In the genomic region with DNA sequence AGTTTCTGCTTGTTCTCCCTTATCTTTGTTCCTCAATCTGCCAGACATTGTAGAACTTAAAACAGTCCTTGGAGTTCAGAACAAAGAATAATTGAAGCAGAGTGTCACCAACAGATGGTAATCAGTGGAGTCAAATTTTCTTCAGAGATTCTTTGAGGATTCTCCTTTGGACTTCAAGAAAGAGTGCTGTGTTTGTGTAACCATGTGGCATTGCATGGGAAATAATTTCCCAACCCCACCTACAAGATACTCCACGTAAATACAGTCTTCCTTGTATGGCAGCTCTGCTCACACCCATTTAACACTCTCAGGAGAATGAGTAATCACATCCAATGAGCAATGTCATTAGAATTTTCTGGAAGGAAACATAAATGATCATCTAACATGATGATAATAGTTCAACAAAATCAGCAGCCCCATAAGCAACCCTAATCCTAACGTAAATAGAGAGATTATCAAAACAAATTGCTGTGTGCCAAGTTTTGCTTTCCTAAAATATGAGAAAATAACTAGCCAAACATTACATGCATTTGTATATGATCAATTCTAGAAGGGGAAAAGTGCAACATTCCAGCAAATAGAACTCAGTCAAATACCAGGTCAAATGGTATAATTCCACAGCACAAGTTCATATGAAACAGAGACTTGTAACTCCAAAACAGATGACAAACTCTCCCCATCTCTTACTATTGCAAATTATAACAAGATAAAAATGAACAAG, we compare ENCODE assay signal across 12 cellular contexts. TPM values are rescaled to one million over a fixed set of nuclear protein-coding genes. Genes with fewer than 3 reads are reported as not detected.
DNase-seq lines count a peak whose midpoint lies in the region; ATAC-seq, FAIRE-seq and TF ChIP-seq lines count a peak whose summit lies in the region.
"Had no signal": no experiment of that assay in that cellular context is flagged by ENCODE, and none has a peak within 500 bp of the region (broad histone marks: within the 10 kb centered on the region; RNA-seq: fewer than 3 reads in every experiment).

No MANE protein-coding gene starts in this region.

- peak; percentile 73 for ATAC-seq in left colon
- ATAC-seq in GM18870 (IDR thresholded peaks at IDR 0.05; ENCODE audit: unreplicated experiment) = no peak

- intact Hi-C loops in left colon (cut with DNase I, micrococcal nuclease) = loop anchor here in 1 of 2 donors (5.0 kb wide), 1 partner anchor 135 kb away; a partner anchor contains a TSS
- intact Hi-C loops in Caco-2 (cut with micrococcal nuclease; ENCODE audit: unreplicated experiment) = no loop called here

- H3F3A ChIP-seq in Loucy (ENCODE audit: low read depth) = no peaks in the 10 kb centered on the region

- TF ChIP-seq CTCF in AG10803 (conservative IDR thresholded peaks at IDR 0.05; ENCODE audit: low read length) (no peak), Loucy (conservative IDR thresholded peaks at IDR 0.05; ENCODE audit: low read length) (no peak), bronchial epithelial cell (IDR thresholded peaks at IDR 0.05; ENCODE audit: insufficient read depth, low read length, severe bottlenecking) (no peak), Caco-2 (IDR thresholded peaks at IDR 0.05; ENCODE audit: insufficient read depth in 1 of 2, low read depth in 1 of 2, low read length in 1 of 2, severe bottlenecking in 1 of 2, unreplicated experiment in 1 of 2) (no peak)

- no peak overlapping the region for H3K9ac ChIP-seq in Loucy (ENCODE audit: low read depth, low read length, poor library complexity, severe bottlenecking)

- H4K20me1 ChIP-seq in Loucy (ENCODE audit: insufficient read depth, low read length, poor library complexity, severe bottlenecking) = no peaks in the 10 kb centered on the region

- H3K4me2 ChIP-seq in Loucy (ENCODE audit: low read depth, low read length, poor library complexity, severe bottlenecking) = no peak overlapping the region

- no peaks in the 10 kb centered on the region for H3K9me2 ChIP-seq in Loucy (replicated peaks; ENCODE audit: low read depth, low read length)

- no TSS peak for BruUV-seq in Caco-2 (replicated peaks; lab: Mats Ljungman, UMichigan)

- H3K4me3 Mint-ChIP-seq in Caco-2 (ENCODE audit: unreplicated experiment) = no peak overlapping the region

- POLR2A ChIA-PET in Caco-2 (lab: Charles Lee) = no interaction called here

- H3K27ac Mint-ChIP-seq in Caco-2 (ENCODE audit: unreplicated experiment) = no peak overlapping the region

- H3K27me3 ChIP-seq in Loucy (ENCODE audit: insufficient read depth, low read length, poor library complexity, severe bottlenecking) (no peaks in the 10 kb centered on the region), bronchial epithelial cell (ENCODE audit: control insufficient read depth, insufficient read depth, low read length) (no peaks in the 10 kb centered on the region), Caco-2 (replicated peaks; ENCODE audit: control insufficient read depth, insufficient read depth, low read length) (no peaks in the 10 kb centered on the region)

- no peaks in the 10 kb centered on the region for H3K36me3 Mint-ChIP-seq in Caco-2 (ENCODE audit: insufficient read depth, unreplicated experiment)

- H3K79me2 ChIP-seq in Loucy (ENCODE audit: insufficient read depth, low read length) = no peaks in the 10 kb centered on the region

- H3K4me1 ChIP-seq in Loucy (ENCODE audit: insufficient read depth, low read length, poor library complexity, severe bottlenecking) (peaks cover 20% of the 10 kb centered on the region), Caco-2 (0 out of 2 replicates have a peak, but pooled peaks cover 7% of the 10 kb centered on the region)

- H2AFZ ChIP-seq in Loucy (ENCODE audit: low read length) = peak overlapping the region; percentile 7; the same call in 1 of the 2 replicates

- CTCF ChIA-PET in Caco-2 (lab: Charles Lee) = no interaction called here

- DNase-seq in AG10803 (ENCODE audit: low read depth) = peak; percentile 64
- peak; percentile 94 for DNase-seq in bronchial epithelial cell (ENCODE audit: low read depth)
- DNase-seq in left colon = no peak
- no peak for DNase-seq in NCI-H2107 (lab: John Stamatoyannopoulos, UW)
- no peak for DNase-seq in pons (ENCODE audit: low spot score)
- no peak for DNase-seq in Caco-2
- DNase-seq: activated gamma-delta T cell treated with Interleukin-2 at 50 U/mL for 16 hours, caudate nucleus, T-helper 2 cell had no signal

- H3K4me3 ChIP-seq in AG10803 (ENCODE audit: low read length) (no peak overlapping the region), Loucy (ENCODE audit: low read length, poor library complexity, severe bottlenecking) (no peak overlapping the region), bronchial epithelial cell (ENCODE audit: low read depth, low read length) (no peak overlapping the region), Caco-2 (ENCODE audit: low read depth, low read length) (no peak overlapping the region)

- no peaks in the 10 kb centered on the region for H3K9me3 Mint-ChIP-seq in Caco-2 (ENCODE audit: unreplicated experiment)

- FAIRE-seq in bronchial epithelial cell (lab: Jason Lieb, UNC) = no peak
- FAIRE-seq: RCC 7860 had no signal

- H3K9me3 ChIP-seq in Loucy (ENCODE audit: insufficient read depth, low read depth, low read length) = peaks cover 5% of the 10 kb centered on the region; the same call in 1 of the 2 replicates
- H3K9me3 ChIP-seq in Caco-2 = no peaks in the 10 kb centered on the region

- H3K4me1 Mint-ChIP-seq in Caco-2 (ENCODE audit: low read depth, unreplicated experiment) = no peaks in the 10 kb centered on the region

- H3K27me3 Mint-ChIP-seq in Caco-2 (ENCODE audit: insufficient read depth, unreplicated experiment) = no peaks in the 10 kb centered on the region

- no peaks in the 10 kb centered on the region for H3K36me3 ChIP-seq in Loucy (ENCODE audit: insufficient read depth, low read length)
- no peaks in the 10 kb centered on the region for H3K36me3 ChIP-seq in bronchial epithelial cell (ENCODE audit: control insufficient read depth, insufficient read depth, low read length)
- H3K36me3 ChIP-seq in Caco-2 (ENCODE audit: control insufficient read depth, insufficient read depth, low read length) = no peaks in the 10 kb centered on the region

RNA-seq across cellular contexts. Expression of a gene that starts 6.9 kb away (rescaled TPM):
- total RNA-seq in bronchial epithelial cell (15.5 and 30.3 TPM in 2 replicates), left colon (10 to 100 TPM; 37.2 to 40.0 TPM), Caco-2 (2022) (9.4 and 9.6 TPM in 2 replicates)

Comparison
In these comparisons a context has a peak if more than half of its experiments do, and no peak if none do; other contexts are left out.
1. DNase-seq: peak in AG10803 (single experiment) and bronchial epithelial cell (single experiment); none in left colon (0 of 2), NCI-H2107 (single experiment), pons (single experiment) and Caco-2 (0 of 2).